8 cellular contexts compared by ENCODE assay signal in the genomic region with DNA sequence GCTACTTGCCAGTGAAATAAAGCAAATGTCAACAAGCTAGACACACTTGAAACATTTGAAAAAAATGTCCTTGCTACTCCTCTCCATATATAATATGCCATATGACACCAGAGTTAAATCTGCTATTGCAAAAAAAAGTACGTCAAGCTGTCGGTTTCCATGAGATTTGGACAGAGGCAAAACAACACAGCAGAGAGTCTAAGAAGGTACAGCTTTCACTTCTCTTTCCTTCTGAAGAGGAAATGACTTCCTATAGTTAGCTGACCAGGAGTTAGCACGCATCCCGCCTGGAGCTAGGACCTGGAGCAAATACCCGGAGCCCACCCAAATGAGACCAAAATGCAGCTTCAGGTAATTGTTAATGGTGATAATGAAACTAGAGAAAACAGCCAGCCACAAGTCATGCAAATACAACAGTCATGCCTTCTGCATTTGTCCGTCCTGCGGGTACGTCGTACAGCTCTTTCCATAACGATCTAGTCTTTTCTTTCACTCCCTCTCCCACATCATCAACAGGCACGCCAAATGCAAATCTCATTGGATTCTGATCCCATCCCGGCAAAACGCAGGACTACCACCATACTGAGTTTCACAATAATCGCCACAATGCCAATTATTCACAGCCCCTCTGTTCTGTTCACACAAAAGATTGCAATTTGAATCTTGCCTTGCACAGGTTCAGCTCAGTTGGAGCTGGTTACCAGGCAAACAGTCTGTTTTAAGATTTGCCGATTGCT.
DNase-seq lines count a peak whose midpoint lies in the region; ATAC-seq and TF ChIP-seq lines count a peak whose summit lies in the region.

No MANE protein-coding gene starts in this region.

- peaks cover 5% of the 10 kb centered on the region; the same call in 1 of the 2 replicates for H3K4me1 ChIP-seq in H9 (ENCODE audit: insufficient read depth, low read length)
- no peaks in the 10 kb centered on the region for H3K4me1 ChIP-seq in colonic mucosa

- no peak overlapping the region for H3K18ac ChIP-seq in H9 (ENCODE audit: insufficient read length, low read depth, low read length)

- no peak overlapping the region for H2BK5ac ChIP-seq in H9 (ENCODE audit: insufficient read length, low read length)

- no peak overlapping the region for H3K27ac Mint-ChIP-seq in activated B cell treated with CpG ODN at 0.5 μM for 24 hours
- H3K27ac Mint-ChIP-seq in H9, result no peak overlapping the region

- H3K14ac ChIP-seq in H9 (ENCODE audit: insufficient read depth, low read length), result no peak overlapping the region

- no peak overlapping the region for H3K56ac ChIP-seq in H9 (ENCODE audit: insufficient read length, low read depth, low read length)

- peaks cover 2% of the 10 kb centered on the region for H4K20me1 ChIP-seq in H9 (ENCODE audit: control insufficient read depth, insufficient read depth, insufficient read length)

- H3K27me3 Mint-ChIP-seq in activated B cell treated with CpG ODN at 0.5 μM for 24 hours (peaks cover 15% of the 10 kb centered on the region), H9 (ENCODE audit: low read depth) (no peaks in the 10 kb centered on the region)

- no peaks in the 10 kb centered on the region for H3K27me3 ChIP-seq in H9 (ENCODE audit: insufficient read depth, low read length)
- H3K27me3 ChIP-seq in colonic mucosa, result no peaks in the 10 kb centered on the region

- H3K9me3 Mint-ChIP-seq in activated B cell treated with CpG ODN at 0.5 μM for 24 hours, result no peaks in the 10 kb centered on the region
- H3K9me3 Mint-ChIP-seq in H9, result no peaks in the 10 kb centered on the region

- H3K27ac ChIP-seq in H9 (ENCODE audit: insufficient read length, low read depth, low read length), result no peak overlapping the region
- H3K27ac ChIP-seq in colonic mucosa, result no peak overlapping the region

- no peaks in the 10 kb centered on the region for H3K79me1 ChIP-seq in H9 (ENCODE audit: insufficient read depth, low read depth, low read length, poor library complexity, severe bottlenecking)

- H3K23me2 ChIP-seq in H9 (ENCODE audit: insufficient read length, low read depth, low read length, poor library complexity, severe bottlenecking), result no peaks in the 10 kb centered on the region

- ATAC-seq in GM19035 (IDR thresholded peaks at IDR 0.05; ENCODE audit: unreplicated experiment) (peak; percentile 67), HG03045 (IDR thresholded peaks at IDR 0.05; ENCODE audit: unreplicated experiment) (peak; percentile 73), activated B cell treated with CpG ODN at 0.5 μM for 24 hours (ENCODE audit: low read depth) (peak; percentile 37)

- H2BK12ac ChIP-seq in H9 (ENCODE audit: insufficient read length, low read depth, low read length), result no peak overlapping the region

- H3K36me3 ChIP-seq in colonic mucosa, result no peaks in the 10 kb centered on the region

- H3T11ph ChIP-seq in H9 (ENCODE audit: low read length), result no peak overlapping the region

- TF ChIP-seq CTCF in activated B cell treated with CpG ODN at 0.5 μM for 24 hours (IDR thresholded peaks at IDR 0.05) (no peak), retinal pigment epithelial cell (conservative IDR thresholded peaks at IDR 0.05; ENCODE audit: low read depth, low read length) (no peak), H9 (conservative IDR thresholded peaks at IDR 0.05) (no peak), colonic mucosa (IDR thresholded peaks at IDR 0.05) (no peak)

- DNase-seq in activated B cell treated with CpG ODN at 0.5 μM for 24 hours, result no peak
- DNase-seq in retinal pigment epithelial cell (ENCODE audit: low read depth), result no peak
- DNase-seq in HUDEP-2 (lab: John Stamatoyannopoulos, UW; ENCODE audit: unreplicated experiment in 76 of 76), result no peak
- DNase-seq in H9, result no peak
- DNase-seq in colonic mucosa, result no peak
- DNase-seq in activated naive CD4-positive, alpha-beta T cell treated with Interleukin-2 at 50 U/mL for 16 hours, result no peak

- no peak overlapping the region for H2BK15ac ChIP-seq in H9 (ENCODE audit: low read depth, low read length)

- H3K4me2 ChIP-seq in H9 (ENCODE audit: insufficient read depth, insufficient read length, low read length), result no peak overlapping the region

- no peak overlapping the region for H4K91ac ChIP-seq in H9 (ENCODE audit: insufficient read length, low read depth, low read length)

- CTCF ChIA-PET in activated B cell treated with CpG ODN at 0.5 μM for 24 hours (lab: Charles Lee), result no interaction called here

- H2AFZ ChIP-seq in H9 (ENCODE audit: low read length), result no peak overlapping the region

- whole genome bisulfite sequencing in H9 (ENCODE audit: extremely low coverage, insufficient read length, low lambda C conversion rate), result no CpG with 5 or more reads among the region's 15 CpGs

- no peak overlapping the region for H2AK5ac ChIP-seq in H9 (ENCODE audit: insufficient read length, low read length)

- H3K36me3 Mint-ChIP-seq in activated B cell treated with CpG ODN at 0.5 μM for 24 hours (ENCODE audit: low read depth) (no peaks in the 10 kb centered on the region), H9 (ENCODE audit: insufficient read depth in 1 of 3, low read depth in 3 of 3) (no peaks in the 10 kb centered on the region)

- intact Hi-C loops in activated B cell treated with CpG ODN at 0.5 μM for 24 hours (cut with micrococcal nuclease) (no loop called here), colonic mucosa (cut with DNase I) (no loop called here)

- H2BK20ac ChIP-seq in H9 (ENCODE audit: low read depth, low read length, poor library complexity, severe bottlenecking), result no peak overlapping the region

- POLR2A ChIA-PET in activated B cell treated with CpG ODN at 0.5 μM for 24 hours (lab: Charles Lee), result no interaction called here

- H4K8ac ChIP-seq in H9 (replicated peaks; ENCODE audit: insufficient read length, low read depth, low read length), result no peak overlapping the region

- H2BK120ac ChIP-seq in H9 (ENCODE audit: low read depth, low read length, poor library complexity, severe bottlenecking), result no peak overlapping the region

- peaks cover 23% of the 10 kb centered on the region for H3K4me1 Mint-ChIP-seq in activated B cell treated with CpG ODN at 0.5 μM for 24 hours
- H3K4me1 Mint-ChIP-seq in H9, result peaks cover 22 to 26% of the 10 kb centered on the region in 2 experiments

- H3K4ac ChIP-seq in H9 (ENCODE audit: low read depth, low read length), result no peak overlapping the region

- H3K4me3 ChIP-seq in retinal pigment epithelial cell (ENCODE audit: low read length) (peak overlapping the region; percentile 50), colonic mucosa (no peak overlapping the region)

- no peaks in the 10 kb centered on the region for H3K79me2 ChIP-seq in H9 (ENCODE audit: insufficient read depth, low read length)

- H3K9me3 ChIP-seq in H9 (ENCODE audit: control insufficient read depth, low read depth, low read length), result no peaks in the 10 kb centered on the region
- H3K9me3 ChIP-seq in colonic mucosa, result no peaks in the 10 kb centered on the region

- H3K23ac ChIP-seq in H9 (ENCODE audit: insufficient read length, low read depth, low read length), result no peak overlapping the region

- H3K4me3 Mint-ChIP-seq in activated B cell treated with CpG ODN at 0.5 μM for 24 hours (peak overlapping the region; percentile 67), H9 (no peak overlapping the region)

- H3K9ac ChIP-seq in H9 (ENCODE audit: extremely low read depth, insufficient read length, low read length), result no peak overlapping the region
- H3K9ac ChIP-seq in colonic mucosa (ENCODE audit: low read depth in 2 of 2, low read length in 2 of 2), result no peak overlapping the region

- H4K5ac ChIP-seq in H9 (ENCODE audit: insufficient read length, low read depth, low read length), result no peak overlapping the region
